In genomic region chr3:18079739-18080138, GRCh38 we compare ENCODE assay signal across 13 cellular contexts.
A peak's percentile ranks its signal among the peaks of the same experiment; 100 is the strongest.
DNase-seq lines count a peak whose midpoint lies in the region; ATAC-seq and TF ChIP-seq lines count a peak whose summit lies in the region.
"Had no signal": no experiment of that assay in that cellular context is flagged by ENCODE, and none has a peak within 500 bp of the region (broad histone marks: within the 10 kb centered on the region; RNA-seq: fewer than 3 reads in every experiment).

No MANE protein-coding gene starts in this region.

- BruUV-seq in PC-9 (replicated peaks; lab: Mats Ljungman, UMichigan): no TSS peak

- H3K79me2 ChIP-seq in ACC112 (ENCODE audit: control insufficient read depth, insufficient read depth, low read length, unreplicated experiment): no peaks in the 10 kb centered on the region
- no peaks in the 10 kb centered on the region for H3K79me2 ChIP-seq in PC-9 (ENCODE audit: low read depth)

- H3K9me3 Mint-ChIP-seq in activated CD8-positive, alpha-beta memory T cell treated with anti-CD3 and anti-CD28 coated beads, Interleukin-2, amount 10 ng/mL, durations not matched to agents 7 days and 5 days (ENCODE audit: low read depth): no peaks in the 10 kb centered on the region

- POLR2A ChIA-PET in PC-9 (lab: Charles Lee; ENCODE audit: unreplicated experiment): no interaction called here

- H3K36me3 ChIP-seq in ACC112 (ENCODE audit: insufficient read depth, low read length) (no peaks in the 10 kb centered on the region), PC-9 (ENCODE audit: low read depth) (no peaks in the 10 kb centered on the region)
- H3K36me3 ChIP-seq: upper lobe of right lung had no signal

- H3K9me3 ChIP-seq in PC-9 (ENCODE audit: insufficient read depth, low read depth): peaks cover 6% of the 10 kb centered on the region; the same call in 1 of the 2 replicates
- H3K9me3 ChIP-seq: upper lobe of right lung had no signal

- no peak overlapping the region for H3K27ac Mint-ChIP-seq in activated CD8-positive, alpha-beta memory T cell treated with anti-CD3 and anti-CD28 coated beads, Interleukin-2, amount 10 ng/mL, durations not matched to agents 7 days and 5 days

- H3K27ac ChIP-seq in ACC112 (ENCODE audit: low read depth, low read length) (peak overlapping the region; percentile 5; the same call in 1 of the 2 replicates), PC-9 (no peak overlapping the region)
- H3K27ac ChIP-seq: SK-N-MC, upper lobe of right lung had no signal

- H3K4me3 Mint-ChIP-seq in activated CD8-positive, alpha-beta memory T cell treated with anti-CD3 and anti-CD28 coated beads, Interleukin-2, amount 10 ng/mL, durations not matched to agents 7 days and 5 days: no peak overlapping the region

- no peaks in the 10 kb centered on the region for H3K27me3 ChIP-seq in ACC112 (ENCODE audit: insufficient read depth, low read length)
- no peaks in the 10 kb centered on the region for H3K27me3 ChIP-seq in PC-9 (ENCODE audit: insufficient read depth, low read depth)
- H3K27me3 ChIP-seq: upper lobe of right lung had no signal

- no peak for TF ChIP-seq CTCF in PC-9 (conservative IDR thresholded peaks at IDR 0.05)
- no peak for TF ChIP-seq CTCF in fibroblast of mammary gland (conservative IDR thresholded peaks at IDR 0.05; ENCODE audit: control insufficient read depth, insufficient read depth, low read depth, low read length)

- peaks cover 12% of the 10 kb centered on the region for H3K4me1 ChIP-seq in ACC112 (ENCODE audit: control insufficient read depth, insufficient read depth, low read length, unreplicated experiment)
- H3K4me1 ChIP-seq in PC-9 (replicated peaks; ENCODE audit: insufficient read depth): peaks cover 12% of the 10 kb centered on the region; the same call in 1 of the 2 replicates
- H3K4me1 ChIP-seq: upper lobe of right lung had no signal

- 0 out of 2 replicates have a peak overlapping the region, but pooled peaks have one; percentile 42 for H3K4me2 ChIP-seq in PC-9

- H3K36me3 Mint-ChIP-seq in activated CD8-positive, alpha-beta memory T cell treated with anti-CD3 and anti-CD28 coated beads, Interleukin-2, amount 10 ng/mL, durations not matched to agents 7 days and 5 days: no peaks in the 10 kb centered on the region

- no peak for TF ChIP-seq POLR2A in erythroblast (IDR thresholded peaks at IDR 0.05; ENCODE audit: low read length)

- CTCF ChIA-PET in PC-9 (lab: Charles Lee): no interaction called here
- CTCF ChIA-PET in activated CD8-positive, alpha-beta memory T cell treated with anti-CD3 and anti-CD28 coated beads, Interleukin-2, amount 10 ng/mL, durations not matched to agents 7 days and 5 days (lab: Charles Lee): no interaction called here

- DNase-seq in HT1080 (ENCODE audit: low read depth) (peak; percentile 72), PC-9 (no peak), fibroblast of mammary gland (ENCODE audit: low read depth) (peak; percentile 60), iPS-NIHi7 (ENCODE audit: extremely low spot score) (no peak), GM03348 (ENCODE audit: low spot score) (no peak), erythroblast (lab: John Stamatoyannopoulos, UW) (no peak)
- DNase-seq in activated CD8-positive, alpha-beta memory T cell treated with anti-CD3 and anti-CD28 coated beads, Interleukin-2, amount 10 ng/mL, durations not matched to agents 7 days and 5 days: no peak
- DNase-seq: activated CD4-positive, alpha-beta T cell treated with anti-CD3 and anti-CD28 coated beads for 1 hour; DMS79 treated with DMSO at 0.1 percent for 48 hours; NCI-H526 treated with DMSO at 0.1 percent for 48 hours; upper lobe of right lung had no signal

- H4K20me1 ChIP-seq in PC-9 (ENCODE audit: insufficient read depth): no peaks in the 10 kb centered on the region

- peaks cover 15% of the 10 kb centered on the region for H3K27me3 Mint-ChIP-seq in activated CD8-positive, alpha-beta memory T cell treated with anti-CD3 and anti-CD28 coated beads, Interleukin-2, amount 10 ng/mL, durations not matched to agents 7 days and 5 days

- H2AFZ ChIP-seq in ACC112 (ENCODE audit: low read length, unreplicated experiment) (peak overlapping the region; percentile 67), PC-9 (peak overlapping the region; percentile 69; the same call in 1 of the 2 replicates)

- no peak for ATAC-seq in activated CD8-positive, alpha-beta memory T cell treated with anti-CD3 and anti-CD28 coated beads, Interleukin-2, amount 10 ng/mL, durations not matched to agents 7 days and 5 days
- ATAC-seq: upper lobe of right lung had no signal

- no peaks in the 10 kb centered on the region; the same call in 1 of the 2 replicates for H3F3A ChIP-seq in PC-9 (ENCODE audit: insufficient read depth, low read depth)

- H3K4me1 Mint-ChIP-seq in activated CD8-positive, alpha-beta memory T cell treated with anti-CD3 and anti-CD28 coated beads, Interleukin-2, amount 10 ng/mL, durations not matched to agents 7 days and 5 days: no peaks in the 10 kb centered on the region

- H3K4me3 ChIP-seq in ACC112 (ENCODE audit: low read depth, low read length): no peak overlapping the region
- no peak overlapping the region for H3K4me3 ChIP-seq in PC-9
- H3K4me3 ChIP-seq in fibroblast of mammary gland (ENCODE audit: control insufficient read depth, low read depth, low read length): no peak overlapping the region
- H3K4me3 ChIP-seq: SK-N-MC, upper lobe of right lung had no signal

- no peaks in the 10 kb centered on the region for H3K9me2 ChIP-seq in PC-9 (ENCODE audit: insufficient read depth)

- intact Hi-C loops in PC-9 (cut with micrococcal nuclease; ENCODE audit: unreplicated experiment): no loop called here

Comparison
In these comparisons a context has a peak if more than half of its experiments do, and no peak if none do; other contexts are left out.
1. DNase-seq: peak in HT1080 (single experiment) and fibroblast of mammary gland (single experiment); none in PC-9 (0 of 2), iPS-NIHi7 (single experiment), GM03348 (single experiment), activated CD8-positive, alpha-beta memory T cell treated with anti-CD3 and anti-CD28 coated beads, Interleukin-2, amount 10 ng/mL, durations not matched to agents 7 days and 5 days (single experiment) and erythroblast (0 of 2).